ENCODE assay signal across 1 cellular context in genomic region chr11:61418136-61418535, GRCh38.
TF ChIP-seq lines count a peak whose summit lies in the region.

No MANE protein-coding gene starts in this region.

TF ChIP-seq in SK-N-SH treated with all-trans-retinoic acid at 6 μM for 48 hours, 23 proteins besides CTCF, POLR2A, EP300 and RAD21:
- TF ChIP-seq PATZ1 (CRISPR knock-in tag; IDR thresholded peaks at IDR 0.05; ENCODE audit: borderline replicate concordance), result no peak
- no peak for TF ChIP-seq OSR1 (CRISPR knock-in tag; IDR thresholded peaks at IDR 0.05)
- no peak for TF ChIP-seq ZFP3 (CRISPR knock-in tag; IDR thresholded peaks at IDR 0.05)
TF ChIP-seq in SK-N-SH treated with all-trans-retinoic acid at 6 μM for 48 hours: peak in this region for 0.
